ENCODE assay signal across 8 cellular contexts in genomic region chr16:66935319-66936011, GRCh38. TPM values are rescaled to one million over a fixed set of nuclear protein-coding genes. Genes with fewer than 3 reads are reported as not detected.
DNase-seq lines count a peak whose midpoint lies in the region; ATAC-seq and TF ChIP-seq lines count a peak whose summit lies in the region.

Gene CES2 (plus strand): TSS chr16:66935516. CDS start chr16:66935636, 120 bp downstream.

- no peaks in the 10 kb centered on the region for H3K9me2 ChIP-seq in GM23248 (ENCODE audit: insufficient read depth)
- no peaks in the 10 kb centered on the region for H3K9me2 ChIP-seq in SK-N-SH

- H3K27ac ChIP-seq in GM23248 = peak within 1 kb of the TSS; percentile 59
- peak within 1 kb of the TSS; percentile 82 to 85 for H3K27ac ChIP-seq in SK-N-SH (ENCODE audit: low read depth in 2 of 2, low read length in 1 of 2)
- H3K27ac ChIP-seq in epithelial cell of prostate = peak within 1 kb of the TSS; percentile 94
- H3K27ac ChIP-seq in mucosa of rectum (ENCODE audit: low read depth in 2 of 2, low read length in 2 of 2) = peak within 1 kb of the TSS; percentile 95
- H3K27ac ChIP-seq in aorta (ENCODE audit: low read depth in 1 of 2, low read length in 2 of 2) = peak within 1 kb of the TSS in 1 of 2 donors; percentile 69

- ATAC-seq in aorta (ENCODE audit: low FRiP score) (peak; percentile 76), GM21786 (IDR thresholded peaks at IDR 0.05; ENCODE audit: unreplicated experiment) (no peak)

- no peak for TF ChIP-seq RAD21 in SK-N-SH (IDR thresholded peaks at IDR 0.05; ENCODE audit: low read length)

- H3K4me3 ChIP-seq in GM23248 (peak within 1 kb of the TSS; percentile 84), SK-N-SH (ENCODE audit: low read depth in 2 of 2, low read length in 1 of 2) (peak within 1 kb of the TSS; percentile 85 to 88), mucosa of rectum (ENCODE audit: low read length in 2 of 2) (peak within 1 kb of the TSS; percentile 85 to 98), aorta (ENCODE audit: low read length in 2 of 2) (peak within 1 kb of the TSS; percentile 31 to 44)

- 11 to 12% methylated on average over 44 of the region's 44 CpGs for WGBS in GM23248 (ENCODE audit: low coverage in 1 of 2, low lambda C conversion rate in 2 of 2, missing lambda C conversion rate in 2 of 2), 2 experiments
- 41% methylated on average over 24 of the region's 44 CpGs for WGBS in SK-N-SH (ENCODE audit: low lambda C conversion rate)
- 15 to 16% methylated on average over 41 to 44 of the region's 44 CpGs for WGBS in aorta, 2 donors

- H3K9ac ChIP-seq in GM23248 (peak within 1 kb of the TSS; percentile 90), SK-N-SH (peak within 1 kb of the TSS; percentile 97), mucosa of rectum (ENCODE audit: low read depth in 1 of 2, low read length in 2 of 2) (peak within 1 kb of the TSS; percentile 98 to 100)

- H3K4me1 ChIP-seq in GM23248 (ENCODE audit: insufficient read depth) (peaks cover 14% of the 10 kb centered on the region; the same call in 1 of the 2 replicates), SK-N-SH (ENCODE audit: control insufficient read depth in 1 of 2, insufficient read depth in 2 of 2, low read depth in 1 of 2, low read length in 1 of 2) (peaks cover 7 to 24% of the 10 kb centered on the region in 2 experiments; a peak in 2 of 4 replicates), mucosa of rectum (ENCODE audit: control insufficient read depth in 2 of 2, insufficient read depth in 2 of 2, low read length in 2 of 2) (peaks cover 39 to 47% of the 10 kb centered on the region in 2 donors), aorta (ENCODE audit: control insufficient read depth in 1 of 2, insufficient read depth in 2 of 2, low read length in 2 of 2) (no peaks in the 10 kb centered on the region)

- H3K27me3 ChIP-seq in GM23248 (replicated peaks; ENCODE audit: insufficient read depth) (no peaks in the 10 kb centered on the region), SK-N-SH (ENCODE audit: insufficient read depth) (no peaks in the 10 kb centered on the region), mucosa of rectum (ENCODE audit: control insufficient read depth in 2 of 2, insufficient read depth in 2 of 2, low read length in 2 of 2) (no peaks in the 10 kb centered on the region), aorta (ENCODE audit: control insufficient read depth in 1 of 2, insufficient read depth in 2 of 2, low read length in 1 of 2) (no peaks in the 10 kb centered on the region)

- no peak for TF ChIP-seq CTCF in SK-N-SH (IDR thresholded peaks at IDR 0.05)

- H3K4me2 ChIP-seq in GM23248 (ENCODE audit: unreplicated experiment) (peak within 1 kb of the TSS; percentile 99), SK-N-SH (peak within 1 kb of the TSS; percentile 96)

- H3K9me3 ChIP-seq in GM23248 (ENCODE audit: low read depth) (no peaks in the 10 kb centered on the region), SK-N-SH (no peaks in the 10 kb centered on the region), mucosa of rectum (ENCODE audit: control insufficient read depth in 2 of 2, low read length in 2 of 2) (no peaks in the 10 kb centered on the region), aorta (ENCODE audit: control insufficient read depth, low read length) (no peaks in the 10 kb centered on the region)

- in situ Hi-C loops in GM23248 (cut with MboI) = no loop called here

- H3K79me2 ChIP-seq in GM23248 (ENCODE audit: insufficient read depth) (peaks cover 48% of the 10 kb centered on the region), SK-N-SH (ENCODE audit: insufficient read depth) (peaks cover 65% of the 10 kb centered on the region)

- CTCF ChIA-PET in SK-N-SH (lab: Yijun Ruan, JAX) = interaction anchor here (0.9 to 1.6 kb wide), 4 partner anchors 12 to 40 kb away, joined by 3 to 5 read pairs (median 4); no protein-coding TSS in a partner anchor

- POLR2A ChIA-PET in SK-N-SH (lab: Yijun Ruan, JAX) = no interaction called here

- TF ChIP-seq EP300 in SK-N-SH (IDR thresholded peaks at IDR 0.05; ENCODE audit: borderline replicate concordance in 1 of 2, low read depth in 1 of 2, low read length in 1 of 2) = no peak

- intact Hi-C loops in aorta (cut with DNase I) = no loop called here

- H3F3A ChIP-seq in GM23248 (ENCODE audit: insufficient read depth) = no peaks in the 10 kb centered on the region
- peaks cover 10% of the 10 kb centered on the region for H3F3A ChIP-seq in SK-N-SH (replicated peaks; ENCODE audit: insufficient read depth)

- H2AFZ ChIP-seq in GM23248 (peak within 1 kb of the TSS; percentile 69), SK-N-SH (ENCODE audit: low read depth) (peak within 1 kb of the TSS; percentile 68)

- H3K36me3 ChIP-seq in GM23248 (ENCODE audit: low read depth) = peaks cover 3% of the 10 kb centered on the region; the same call in 1 of the 2 replicates
- H3K36me3 ChIP-seq in SK-N-SH (replicated peaks in 1 of 2; ENCODE audit: control insufficient read depth in 1 of 2, insufficient read depth in 2 of 2, low read length in 1 of 2) = peaks cover 18 to 28% of the 10 kb centered on the region in 2 experiments
- peaks cover 34 to 44% of the 10 kb centered on the region in 2 donors for H3K36me3 ChIP-seq in mucosa of rectum (ENCODE audit: control insufficient read depth in 2 of 2, insufficient read depth in 2 of 2, low read length in 2 of 2)
- H3K36me3 ChIP-seq in aorta (ENCODE audit: control insufficient read depth in 1 of 2, insufficient read depth in 2 of 2, low read length in 1 of 2) = peaks cover 0 to 2% of the 10 kb centered on the region in 2 donors

- H4K20me1 ChIP-seq in GM23248 (ENCODE audit: insufficient read depth) = no peaks in the 10 kb centered on the region; the same call in 1 of the 2 replicates
- peaks cover 24% of the 10 kb centered on the region for H4K20me1 ChIP-seq in SK-N-SH (ENCODE audit: insufficient read depth)

- DNase-seq in GM23248 (peak; percentile 86), SK-N-SH (peak; percentile 71), epithelial cell of prostate (ENCODE audit: low read depth, low spot score) (peak; percentile 29), aorta (peak; percentile 80 to 90), SW 1271 (lab: John Stamatoyannopoulos, UW) (no peak), NCI-H524 (lab: John Stamatoyannopoulos, UW) (no peak)

TF ChIP-seq in SK-N-SH, 30 proteins besides CTCF, POLR2A, EP300 and RAD21:
- peak; percentile 27; the same call in 1 of the 2 replicates for TF ChIP-seq SIN3A (IDR thresholded peaks at IDR 0.05; ENCODE audit: borderline replicate concordance, low read depth, low read length)
- no peak for TF ChIP-seq FOSL2 (IDR thresholded peaks at IDR 0.05; ENCODE audit: borderline replicate concordance, low read depth)

RNA-seq across cellular contexts. Expression of gene CES2, which starts in this region (rescaled TPM):
- 32.3 and 46.8 TPM in 2 replicates for total RNA-seq in GM23248 (2014; rRNA removed; shearing (Covaris generic))
- polyA plus RNA-seq in GM23248 (2016; fragmentation: Nextera tagmentation; extraction: Ambion mirVana) (33.9 and 37.6 TPM in 2 replicates), SK-N-SH (2012; rRNA removed) (33.1 and 37.8 TPM in 2 replicates), aorta (10 to 100 TPM; 20.5 to 34.4 TPM)
- 17.4 and 23.3 TPM in 2 replicates for polyA plus RNA-seq in SK-N-SH (2012; cell fraction: cytosol; rRNA removed)
- 49.6 and 54.5 TPM in 2 replicates for polyA plus RNA-seq in SK-N-SH (2012; cell fraction: nucleus; rRNA removed)
- 10 to 100 TPM; 32.7 to 42.1 TPM for total RNA-seq in aorta

Comparison
In these comparisons a context has a peak if more than half of its experiments do, and no peak if none do; other contexts are left out.
1. DNase-seq: peak in GM23248 (single experiment), SK-N-SH (single experiment), epithelial cell of prostate (single experiment) and aorta (2 of 2); none in SW 1271 (0 of 2) and NCI-H524 (0 of 2).
2. H3K4me3 ChIP-seq: peak in every context shown above with its lines; median percentile 92 in mucosa of rectum; 86 in SK-N-SH; 84 in GM23248; 38 in aorta.
3. Peak in every context shown above with its lines, with median percentiles within 50 percentile points of each other: H3K9ac ChIP-seq.